Comparison of ENCODE assay signal across 14 cellular contexts in the genomic region with DNA sequence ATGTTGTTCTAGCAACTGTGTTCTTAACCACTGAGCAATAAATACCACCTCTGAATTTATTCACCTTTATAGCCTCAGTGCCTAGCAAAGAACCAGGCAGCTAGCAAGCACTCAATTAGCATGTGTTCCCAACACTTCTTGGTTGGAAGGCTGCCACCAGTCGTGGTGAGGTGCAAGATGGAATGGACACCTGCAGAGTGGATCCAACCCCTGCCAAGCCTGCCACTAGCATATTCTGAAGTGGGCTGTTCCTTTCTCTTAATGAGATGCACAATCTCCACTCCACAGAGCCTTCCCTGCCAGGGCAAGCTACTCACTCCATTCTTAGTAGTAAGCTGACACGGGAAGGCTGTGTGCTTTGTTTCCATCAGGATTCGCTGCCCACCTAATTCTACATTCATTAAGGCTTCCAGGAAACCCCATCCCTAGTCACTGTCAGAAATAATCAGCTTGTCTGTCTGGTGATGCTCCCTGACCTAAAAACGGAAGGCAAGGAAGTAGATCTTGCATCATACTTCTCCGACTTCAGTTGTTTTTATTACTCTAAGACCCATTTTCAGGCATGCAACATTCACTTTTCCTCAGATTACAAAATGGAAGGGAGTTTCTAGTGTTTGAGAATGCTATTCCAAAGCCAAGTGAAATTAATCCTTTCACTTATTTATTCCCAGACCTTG.
DNase-seq lines count a peak whose midpoint lies in the region; ATAC-seq and TF ChIP-seq lines count a peak whose summit lies in the region.
"Had no signal": no experiment of that assay in that cellular context is flagged by ENCODE, and none has a peak within 500 bp of the region (broad histone marks: within the 10 kb centered on the region; RNA-seq: fewer than 3 reads in every experiment).

No MANE protein-coding gene starts in this region.

- no peaks in the 10 kb centered on the region for H3K36me3 Mint-ChIP-seq in T-helper 2 cell treated with Interferon-gamma antibody and Interleukin-4, amounts not matched to agents 5 μg/mL and 100 μg/mL, for 36 hours (ENCODE audit: low read depth)
- H3K36me3 Mint-ChIP-seq: stimulated activated naive B cell treated with anti-CD40 and anti-IgM and Interleukin-4, amounts not matched to agents 10 μg/mL and 1 μg/mL and 100 μg/mL, for 72 hours had no signal

- H3K36me3 ChIP-seq in thyroid gland = no peaks in the 10 kb centered on the region
- H3K36me3 ChIP-seq: gastrocnemius medialis had no signal

- no peaks in the 10 kb centered on the region for H3K4me1 ChIP-seq in thyroid gland
- H3K4me1 ChIP-seq: gastrocnemius medialis, psoas muscle had no signal

- whole genome bisulfite sequencing in thyroid gland, 2 donors = 38 to 51% methylated on average over 5 of the region's 5 CpGs

- ATAC-seq in Right ventricle myocardium inferior (peak; percentile 20), GM18498 (IDR thresholded peaks at IDR 0.05; ENCODE audit: unreplicated experiment) (no peak), GM18867 (IDR thresholded peaks at IDR 0.05; ENCODE audit: unreplicated experiment) (no peak)
- ATAC-seq: gastrocnemius medialis; stimulated activated naive B cell treated with anti-CD40 and anti-IgM and Interleukin-4, amounts not matched to agents 10 μg/mL and 1 μg/mL and 100 μg/mL, for 72 hours had no signal

- H3K4me1 Mint-ChIP-seq in T-helper 2 cell treated with Interferon-gamma antibody and Interleukin-4, amounts not matched to agents 5 μg/mL and 100 μg/mL, for 36 hours (ENCODE audit: low read depth) = no peaks in the 10 kb centered on the region
- H3K4me1 Mint-ChIP-seq: stimulated activated naive B cell treated with anti-CD40 and anti-IgM and Interleukin-4, amounts not matched to agents 10 μg/mL and 1 μg/mL and 100 μg/mL, for 72 hours had no signal

- no peaks in the 10 kb centered on the region for H3K9me3 ChIP-seq in thyroid gland
- H3K9me3 ChIP-seq: gastrocnemius medialis, psoas muscle had no signal

- no peak overlapping the region for H3K27ac ChIP-seq in thyroid gland
- H3K27ac ChIP-seq: gastrocnemius medialis, psoas muscle had no signal

- no peaks in the 10 kb centered on the region for H3K27me3 Mint-ChIP-seq in T-helper 2 cell treated with Interferon-gamma antibody and Interleukin-4, amounts not matched to agents 5 μg/mL and 100 μg/mL, for 36 hours (ENCODE audit: low read depth)
- H3K27me3 Mint-ChIP-seq: stimulated activated naive B cell treated with anti-CD40 and anti-IgM and Interleukin-4, amounts not matched to agents 10 μg/mL and 1 μg/mL and 100 μg/mL, for 72 hours had no signal

- no peak overlapping the region for H3K27ac Mint-ChIP-seq in T-helper 2 cell treated with Interferon-gamma antibody and Interleukin-4, amounts not matched to agents 5 μg/mL and 100 μg/mL, for 36 hours
- H3K27ac Mint-ChIP-seq: stimulated activated naive B cell treated with anti-CD40 and anti-IgM and Interleukin-4, amounts not matched to agents 10 μg/mL and 1 μg/mL and 100 μg/mL, for 72 hours had no signal

- TF ChIP-seq POLR2A in thyroid gland (IDR thresholded peaks at IDR 0.05) = no peak

- no peak overlapping the region for H3K4me3 ChIP-seq in thyroid gland (replicated peaks in 1 of 3)
- H3K4me3 ChIP-seq: gastrocnemius medialis, psoas muscle had no signal

- H3K4me3 Mint-ChIP-seq in T-helper 2 cell treated with Interferon-gamma antibody and Interleukin-4, amounts not matched to agents 5 μg/mL and 100 μg/mL, for 36 hours = no peak overlapping the region
- H3K4me3 Mint-ChIP-seq: stimulated activated naive B cell treated with anti-CD40 and anti-IgM and Interleukin-4, amounts not matched to agents 10 μg/mL and 1 μg/mL and 100 μg/mL, for 72 hours had no signal

- no peaks in the 10 kb centered on the region for H3K27me3 ChIP-seq in thyroid gland
- H3K27me3 ChIP-seq: gastrocnemius medialis had no signal

- intact Hi-C loops in Right ventricle myocardium inferior (cut with DNase I) (no loop called here), cardiac septum (cut with DNase I) (no loop called here), thyroid gland (cut with DNase I) (no loop called here)

- no peaks in the 10 kb centered on the region for H3K9me3 Mint-ChIP-seq in T-helper 2 cell treated with Interferon-gamma antibody and Interleukin-4, amounts not matched to agents 5 μg/mL and 100 μg/mL, for 36 hours
- H3K9me3 Mint-ChIP-seq: stimulated activated naive B cell treated with anti-CD40 and anti-IgM and Interleukin-4, amounts not matched to agents 10 μg/mL and 1 μg/mL and 100 μg/mL, for 72 hours had no signal

- TF ChIP-seq CTCF in thyroid gland (IDR thresholded peaks at IDR 0.05) = no peak

- DNase-seq in Right ventricle myocardium inferior (ENCODE audit: missing footprints) = no peak
- DNase-seq in cardiac septum (ENCODE audit: low spot score) = no peak
- peak; percentile 59 for DNase-seq in NCI-H2171 treated with DMSO at 0.1 percent for 48 hours (lab: John Stamatoyannopoulos, UW)
- DNase-seq in cerebellum (ENCODE audit: low spot score) = peak; percentile 27
- DNase-seq in thyroid gland = peak; percentile 49 to 57
- no peak for DNase-seq in T-helper 2 cell treated with Interferon-gamma antibody and Interleukin-4, amounts not matched to agents 5 μg/mL and 100 μg/mL, for 36 hours (ENCODE audit: low spot score)
- DNase-seq: effector CD8-positive, alpha-beta T cell; gastrocnemius medialis; islet precursor cell; psoas muscle; stimulated activated CD4-positive, alpha-beta T cell treated with anti-CD3 and anti-CD28 coated beads, Interleukin-4, amount 100 ng/mL, for 4 hours; stimulated activated naive B cell treated with anti-CD40 and anti-IgM and Interleukin-4, amounts not matched to agents 10 μg/mL and 1 μg/mL and 100 μg/mL, for 72 hours had no signal

Comparison
In these comparisons a context has a peak if more than half of its experiments do, and no peak if none do; other contexts are left out.
1. DNase-seq: peak in NCI-H2171 treated with DMSO at 0.1 percent for 48 hours (single experiment), cerebellum (single experiment) and thyroid gland (2 of 2); none in Right ventricle myocardium inferior (single experiment), cardiac septum (single experiment) and T-helper 2 cell treated with Interferon-gamma antibody and Interleukin-4, amounts not matched to agents 5 μg/mL and 100 μg/mL, for 36 hours (single experiment).